In genomic region chr1:39919545-39919944, GRCh38 we compare ENCODE assay signal across 8 cellular contexts. TPM values are rescaled to one million over a fixed set of nuclear protein-coding genes. Genes with fewer than 3 reads are reported as not detected.
DNase-seq lines count a peak whose midpoint lies in the region; ATAC-seq and TF ChIP-seq lines count a peak whose summit lies in the region.

No MANE protein-coding gene starts in this region.

- H3K4me1 Mint-ChIP-seq in activated T-helper 1 cell treated with anti-CD3 and anti-CD28 coated beads, Interleukin-12 subunit alpha, Interleukin-12 subunit beta, Interleukin-2, Interleukin-4 antibody, amounts not matched to agents 30 ng/mL and 10 ng/mL and 1 ng/mL, durations not matched to agents 14 hours and 24 hours and 36 hours (ENCODE audit: low read depth): no peaks in the 10 kb centered on the region

- intact Hi-C loops in activated T-helper 1 cell treated with anti-CD3 and anti-CD28 coated beads, Interleukin-12 subunit alpha, Interleukin-12 subunit beta, Interleukin-2, Interleukin-4 antibody, amounts not matched to agents 30 ng/mL and 10 ng/mL and 1 ng/mL, durations not matched to agents 14 hours and 24 hours and 36 hours (cut with micrococcal nuclease): loop anchor here (1.0 kb wide), 3 partner anchors 36 to 113 kb away; partner anchors contain the start of gene MFSD2A

- H3K4me2 ChIP-seq in Karpas-422 (ENCODE audit: low read depth, low read length, poor library complexity, severe bottlenecking): no peak overlapping the region
- H3K4me2 ChIP-seq in OCI-LY3 (ENCODE audit: low read length): peak overlapping the region; percentile 39; the same call in 1 of the 2 replicates

- H3K27me3 ChIP-seq in Karpas-422 (ENCODE audit: low read length) (no peaks in the 10 kb centered on the region), OCI-LY3 (ENCODE audit: low read depth, low read length) (no peaks in the 10 kb centered on the region), gastroesophageal sphincter (peaks cover 15% of the 10 kb centered on the region)

- no peak for TF ChIP-seq EP300 in gastroesophageal sphincter (IDR thresholded peaks at IDR 0.05)

- no peaks in the 10 kb centered on the region for H3K9me3 Mint-ChIP-seq in activated T-helper 1 cell treated with anti-CD3 and anti-CD28 coated beads, Interleukin-12 subunit alpha, Interleukin-12 subunit beta, Interleukin-2, Interleukin-4 antibody, amounts not matched to agents 30 ng/mL and 10 ng/mL and 1 ng/mL, durations not matched to agents 14 hours and 24 hours and 36 hours

- ATAC-seq in gastroesophageal sphincter: peak; percentile 55
- no peak for ATAC-seq in HG03095 (IDR thresholded peaks at IDR 0.05; ENCODE audit: unreplicated experiment)

- TF ChIP-seq CTCF in OCI-LY3 (IDR thresholded peaks at IDR 0.05; ENCODE audit: low read depth, low read length): peak; percentile 58
- peak in 3 of 4 experiments; percentile 48 to 71 (median 61) for TF ChIP-seq CTCF in gastroesophageal sphincter (IDR thresholded peaks at IDR 0.05)

- H3K9me2 ChIP-seq in Karpas-422 (replicated peaks; ENCODE audit: insufficient read depth, low read length): no peaks in the 10 kb centered on the region

- no peak overlapping the region for H3K4me3 Mint-ChIP-seq in activated T-helper 1 cell treated with anti-CD3 and anti-CD28 coated beads, Interleukin-12 subunit alpha, Interleukin-12 subunit beta, Interleukin-2, Interleukin-4 antibody, amounts not matched to agents 30 ng/mL and 10 ng/mL and 1 ng/mL, durations not matched to agents 14 hours and 24 hours and 36 hours

- DNase-seq in SIG-M5 treated with dmso at 0.1 percent for 504 hours (lab: John Stamatoyannopoulos, UW; ENCODE audit: unreplicated experiment) (peak; percentile 61), SIG-M5 (lab: John Stamatoyannopoulos, UW) (no peak), Karpas-422 (peak; percentile 90), pons (ENCODE audit: low spot score) (peak; percentile 76)
- DNase-seq in activated T-helper 1 cell treated with anti-CD3 and anti-CD28 coated beads, Interleukin-12 subunit alpha, Interleukin-12 subunit beta, Interleukin-2, Interleukin-4 antibody, amounts not matched to agents 30 ng/mL and 10 ng/mL and 1 ng/mL, durations not matched to agents 14 hours and 24 hours and 36 hours (ENCODE audit: low spot score): peak; percentile 32

- H3K27me3 Mint-ChIP-seq in activated T-helper 1 cell treated with anti-CD3 and anti-CD28 coated beads, Interleukin-12 subunit alpha, Interleukin-12 subunit beta, Interleukin-2, Interleukin-4 antibody, amounts not matched to agents 30 ng/mL and 10 ng/mL and 1 ng/mL, durations not matched to agents 14 hours and 24 hours and 36 hours (ENCODE audit: insufficient read depth): peaks cover 9% of the 10 kb centered on the region

- no peak overlapping the region for H2AFZ ChIP-seq in Karpas-422 (ENCODE audit: low read length)
- H2AFZ ChIP-seq in OCI-LY3 (ENCODE audit: low read depth, low read length): no peak overlapping the region

- no peaks in the 10 kb centered on the region for H3K4me1 ChIP-seq in Karpas-422 (ENCODE audit: low read length)
- H3K4me1 ChIP-seq in OCI-LY3 (ENCODE audit: low read length): no peaks in the 10 kb centered on the region
- H3K4me1 ChIP-seq in gastroesophageal sphincter: peaks cover 0 to 3% (median 0%) of the 10 kb centered on the region in 3 donors

- H3K36me3 Mint-ChIP-seq in activated T-helper 1 cell treated with anti-CD3 and anti-CD28 coated beads, Interleukin-12 subunit alpha, Interleukin-12 subunit beta, Interleukin-2, Interleukin-4 antibody, amounts not matched to agents 30 ng/mL and 10 ng/mL and 1 ng/mL, durations not matched to agents 14 hours and 24 hours and 36 hours (ENCODE audit: low read depth): no peaks in the 10 kb centered on the region

- H4K20me1 ChIP-seq in Karpas-422 (ENCODE audit: insufficient read depth, low read depth, low read length) (no peaks in the 10 kb centered on the region), OCI-LY3 (ENCODE audit: insufficient read depth, low read length) (no peaks in the 10 kb centered on the region)

- no peak overlapping the region for H3K27ac Mint-ChIP-seq in activated T-helper 1 cell treated with anti-CD3 and anti-CD28 coated beads, Interleukin-12 subunit alpha, Interleukin-12 subunit beta, Interleukin-2, Interleukin-4 antibody, amounts not matched to agents 30 ng/mL and 10 ng/mL and 1 ng/mL, durations not matched to agents 14 hours and 24 hours and 36 hours

- H3K9ac ChIP-seq in Karpas-422 (ENCODE audit: low read length) (no peak overlapping the region), OCI-LY3 (ENCODE audit: low read length) (no peak overlapping the region)

- H3K36me3 ChIP-seq in Karpas-422 (ENCODE audit: insufficient read depth, low read length) (no peaks in the 10 kb centered on the region), OCI-LY3 (replicated peaks; ENCODE audit: low read depth, low read length) (no peaks in the 10 kb centered on the region), gastroesophageal sphincter (no peaks in the 10 kb centered on the region)

- no peak for TF ChIP-seq POLR2A in gastroesophageal sphincter (IDR thresholded peaks at IDR 0.05)

- 12 to 21% methylated on average over 2 to 3 of the region's 3 CpGs for WGBS in gastroesophageal sphincter (ENCODE audit: low coverage in 1 of 2), 2 donors

- H3K9me3 ChIP-seq in Karpas-422 (ENCODE audit: low read length) (no peaks in the 10 kb centered on the region), OCI-LY3 (ENCODE audit: insufficient read depth, low read length) (no peaks in the 10 kb centered on the region), gastroesophageal sphincter (no peaks in the 10 kb centered on the region)

- H3K27ac ChIP-seq in Karpas-422 (ENCODE audit: low read length): no peak overlapping the region
- H3K27ac ChIP-seq in OCI-LY3 (ENCODE audit: low read length): no peak overlapping the region
- no peak overlapping the region for H3K27ac ChIP-seq in gastroesophageal sphincter

- H3K4me3 ChIP-seq in Karpas-422 (ENCODE audit: low read length): no peak overlapping the region
- H3K4me3 ChIP-seq in OCI-LY3 (ENCODE audit: low read length): no peak overlapping the region
- no peak overlapping the region for H3K4me3 ChIP-seq in gastroesophageal sphincter

- H3K79me2 ChIP-seq in Karpas-422 (ENCODE audit: low read length) (no peaks in the 10 kb centered on the region), OCI-LY3 (ENCODE audit: low read length) (no peaks in the 10 kb centered on the region)

RNA-seq across cellular contexts. Expression of gene MYCL, which starts 17.8 kb away (rescaled TPM):
- 1.5 TPM in 2 replicates for total RNA-seq in Karpas-422 (2014; rRNA removed; shearing (Covaris generic); ENCODE audit: low replicate concordance)
- total RNA-seq in activated T-helper 1 cell treated with anti-CD3 and anti-CD28 coated beads, Interleukin-12 subunit alpha, Interleukin-12 subunit beta, Interleukin-2, Interleukin-4 antibody, amounts not matched to agents 30 ng/mL and 10 ng/mL and 1 ng/mL, durations not matched to agents 14 hours and 24 hours and 36 hours: 0.56 and 0.62 TPM in 2 replicates
- 1 to 10 TPM in 1 of 4 donors, under 1 TPM in 2, not detected in 1; 0.27 to 1.2 (median 0.69) TPM for total RNA-seq in gastroesophageal sphincter

RNA-seq across cellular contexts. Expression of gene MFSD2A, which starts 35.4 kb away (rescaled TPM):
- total RNA-seq in Karpas-422 (2014; rRNA removed; shearing (Covaris generic); ENCODE audit: low replicate concordance): 11.6 and 20.8 TPM in 2 replicates
- 55.3 and 56.2 TPM in 2 replicates for total RNA-seq in activated T-helper 1 cell treated with anti-CD3 and anti-CD28 coated beads, Interleukin-12 subunit alpha, Interleukin-12 subunit beta, Interleukin-2, Interleukin-4 antibody, amounts not matched to agents 30 ng/mL and 10 ng/mL and 1 ng/mL, durations not matched to agents 14 hours and 24 hours and 36 hours
- 1 to 10 TPM in 2 of 4 donors, under 1 TPM in 2; 0.84 to 4.8 (median 1.4) TPM for total RNA-seq in gastroesophageal sphincter

RNA-seq across cellular contexts. Expression of gene TRIT1, which starts 36.2 kb away (rescaled TPM):
- total RNA-seq in Karpas-422 (2014; rRNA removed; shearing (Covaris generic); ENCODE audit: low replicate concordance): 43.6 and 50.3 TPM in 2 replicates
- total RNA-seq in activated T-helper 1 cell treated with anti-CD3 and anti-CD28 coated beads, Interleukin-12 subunit alpha, Interleukin-12 subunit beta, Interleukin-2, Interleukin-4 antibody, amounts not matched to agents 30 ng/mL and 10 ng/mL and 1 ng/mL, durations not matched to agents 14 hours and 24 hours and 36 hours: 22.7 and 23.7 TPM in 2 replicates
- 10 to 100 TPM; 19.3 to 24.0 (median 21.7) TPM for total RNA-seq in gastroesophageal sphincter
